ENCODE assay signal across 19 cellular contexts in the genomic region with DNA sequence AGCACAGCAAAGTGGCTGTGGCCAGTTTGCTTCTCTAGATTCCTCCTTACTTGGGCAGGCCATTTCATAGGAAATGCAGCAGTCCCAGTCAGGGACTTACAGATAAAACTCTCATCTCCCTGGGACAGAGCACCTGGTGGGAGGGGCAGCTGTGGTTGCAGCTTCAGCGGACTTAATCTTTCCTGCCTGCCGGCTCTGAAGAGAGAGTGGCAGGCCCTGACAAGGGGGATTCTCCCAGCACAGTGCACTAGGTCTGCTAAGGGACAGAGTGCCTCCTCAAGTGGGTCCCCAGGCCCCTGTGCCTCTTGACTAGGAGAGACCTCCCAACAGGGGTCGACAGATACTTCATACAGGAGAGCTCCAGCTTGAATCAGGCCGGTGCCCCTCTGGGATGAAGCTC.
DNase-seq lines count a peak whose midpoint lies in the region; ATAC-seq and TF ChIP-seq lines count a peak whose summit lies in the region.
"Had no signal": no experiment of that assay in that cellular context is flagged by ENCODE, and none has a peak within 500 bp of the region (broad histone marks: within the 10 kb centered on the region; RNA-seq: fewer than 3 reads in every experiment).

No MANE protein-coding gene starts in this region.

- DNase-seq in CMK (ENCODE audit: low read depth) (peak; percentile 39), OCI-M1 (lab: John Stamatoyannopoulos, UW) (peak; percentile 65), endodermal cell (peak; percentile 60), ureter (ENCODE audit: low spot score) (no peak)
- DNase-seq: 8988T, COR-L47, DMS 273 treated with DMSO at 0.1 percent for 48 hours, GDM1, HFFc6 had no signal

- no peaks in the 10 kb centered on the region for H3K36me3 ChIP-seq in endodermal cell (ENCODE audit: control insufficient read depth, insufficient read depth, low read length)
- H3K36me3 ChIP-seq: BLaER1 had no signal

- H3K4me1 ChIP-seq in endodermal cell (ENCODE audit: control insufficient read depth, insufficient read depth, low read length), result no peaks in the 10 kb centered on the region
- H3K4me1 ChIP-seq: BLaER1 had no signal

- ATAC-seq in stimulated activated memory B cell treated with anti-CD40 and anti-IgM and Interleukin-4, amounts not matched to agents 10 μg/mL and 1 μg/mL and 100 μg/mL, for 72 hours, result peak; percentile 31
- no peak for ATAC-seq in HG03135 (IDR thresholded peaks at IDR 0.05; ENCODE audit: unreplicated experiment)
- no peak for ATAC-seq in HG03520 (IDR thresholded peaks at IDR 0.05; ENCODE audit: unreplicated experiment)
- ATAC-seq: GM23338, HCT116, HepG2 had no signal

- H3K9me3 ChIP-seq in endodermal cell (ENCODE audit: control insufficient read depth, low read length), result peaks cover 4% of the 10 kb centered on the region
- H3K9me3 ChIP-seq: BLaER1 had no signal

- no peak overlapping the region for H3K4me3 Mint-ChIP-seq in endodermal cell
- no peak overlapping the region for H3K4me3 Mint-ChIP-seq in stimulated activated memory B cell treated with anti-CD40 and anti-IgM and Interleukin-4, amounts not matched to agents 10 μg/mL and 1 μg/mL and 100 μg/mL, for 72 hours
- H3K4me3 Mint-ChIP-seq: CD14-positive monocyte; CD4-positive, alpha-beta memory T cell; GM23338; HFFc6; IgD-negative memory B cell had no signal

- no peaks in the 10 kb centered on the region for H3K36me3 Mint-ChIP-seq in endodermal cell (ENCODE audit: low read depth)
- no peaks in the 10 kb centered on the region for H3K36me3 Mint-ChIP-seq in stimulated activated memory B cell treated with anti-CD40 and anti-IgM and Interleukin-4, amounts not matched to agents 10 μg/mL and 1 μg/mL and 100 μg/mL, for 72 hours
- H3K36me3 Mint-ChIP-seq: CD14-positive monocyte; CD4-positive, alpha-beta memory T cell had no signal

- no peak overlapping the region for H3K9ac ChIP-seq in endodermal cell (ENCODE audit: extremely low read depth, low read length, poor library complexity, severe bottlenecking)
- H3K9ac ChIP-seq: BLaER1 had no signal

- no peaks in the 10 kb centered on the region for H3K27me3 ChIP-seq in endodermal cell (ENCODE audit: control insufficient read depth, insufficient read depth, low read length, poor library complexity, severe bottlenecking)
- H3K27me3 ChIP-seq: BLaER1 had no signal

- no peak for TF ChIP-seq CTCF in endodermal cell (conservative IDR thresholded peaks at IDR 0.05)

- peaks cover 9% of the 10 kb centered on the region for H3K4me1 Mint-ChIP-seq in endodermal cell
- H3K4me1 Mint-ChIP-seq in stimulated activated memory B cell treated with anti-CD40 and anti-IgM and Interleukin-4, amounts not matched to agents 10 μg/mL and 1 μg/mL and 100 μg/mL, for 72 hours, result no peaks in the 10 kb centered on the region
- H3K4me1 Mint-ChIP-seq: CD14-positive monocyte; CD4-positive, alpha-beta memory T cell; IgD-negative memory B cell had no signal

- WGBS in endodermal cell (ENCODE audit: insufficient coverage in 1 of 2, insufficient read length in 1 of 2), 2 experiments, result 71% methylated on average over 1 to 4 of the region's 4 CpGs

- no peak overlapping the region for H3K4me3 ChIP-seq in endodermal cell (ENCODE audit: low read length)
- H3K4me3 ChIP-seq: BLaER1, GM23338 had no signal

- no peak overlapping the region for H3K27ac ChIP-seq in endodermal cell (ENCODE audit: low read depth, low read length)
- H3K27ac ChIP-seq: BLaER1 had no signal

- peaks cover 8% of the 10 kb centered on the region for H3K9me3 Mint-ChIP-seq in endodermal cell
- H3K9me3 Mint-ChIP-seq in stimulated activated memory B cell treated with anti-CD40 and anti-IgM and Interleukin-4, amounts not matched to agents 10 μg/mL and 1 μg/mL and 100 μg/mL, for 72 hours, result peaks cover 20% of the 10 kb centered on the region

- no peak overlapping the region for H3K27ac Mint-ChIP-seq in endodermal cell
- no peak overlapping the region for H3K27ac Mint-ChIP-seq in stimulated activated memory B cell treated with anti-CD40 and anti-IgM and Interleukin-4, amounts not matched to agents 10 μg/mL and 1 μg/mL and 100 μg/mL, for 72 hours
- H3K27ac Mint-ChIP-seq: CD14-positive monocyte; CD4-positive, alpha-beta memory T cell; GM23338; HFFc6; IgD-negative memory B cell had no signal

- H3K27me3 Mint-ChIP-seq in endodermal cell (ENCODE audit: insufficient read depth), result no peaks in the 10 kb centered on the region
- no peaks in the 10 kb centered on the region for H3K27me3 Mint-ChIP-seq in stimulated activated memory B cell treated with anti-CD40 and anti-IgM and Interleukin-4, amounts not matched to agents 10 μg/mL and 1 μg/mL and 100 μg/mL, for 72 hours
- H3K27me3 Mint-ChIP-seq: CD4-positive, alpha-beta memory T cell; IgD-negative memory B cell had no signal
